13 cellular contexts compared by ENCODE assay signal in genomic region chr5:168683247-168683926, GRCh38.
DNase-seq lines count a peak whose midpoint lies in the region; ATAC-seq and TF ChIP-seq lines count a peak whose summit lies in the region.
"Had no signal": no experiment of that assay in that cellular context is flagged by ENCODE, and none has a peak within 500 bp of the region (broad histone marks: within the 10 kb centered on the region; RNA-seq: fewer than 3 reads in every experiment).

No MANE protein-coding gene starts in this region.

- H3K36me3 ChIP-seq in CD4-positive, alpha-beta memory T cell (ENCODE audit: insufficient read depth, low read length), result no peaks in the 10 kb centered on the region
- H3K36me3 ChIP-seq in left ventricle myocardium inferior, result no peaks in the 10 kb centered on the region

- peak in 3 of 5 donors; percentile 9 to 15 (median 10) for DNase-seq in CD4-positive, alpha-beta memory T cell
- DNase-seq in UCSD-AML1 (lab: John Stamatoyannopoulos, UW; ENCODE audit: unreplicated experiment), result peak; percentile 52
- DNase-seq in activated gamma-delta T cell treated with anti-CD3 and anti-CD28 coated beads, Interleukin-2, amount 50 U/mL, for 16 hours (ENCODE audit: low read depth), result peak; percentile 0
- peak; percentile 27 for DNase-seq in stimulated activated CD4-positive, alpha-beta T cell treated with anti-CD3 and anti-CD28 coated beads, Interleukin-12 subunit alpha, Interleukin-12 subunit beta, amount 100 ng/mL, for 4 hours
- no peak for DNase-seq in NCI-H1436 treated with DMSO at 0.1 percent for 48 hours (lab: John Stamatoyannopoulos, UW)
- DNase-seq in EL, result no peak
- DNase-seq in left ventricle myocardium inferior, result no peak
- DNase-seq: AML-193, erythroblast, HFFc6, NCI-H1417 treated with DMSO at 0.1 percent for 48 hours had no signal

- H3K4me1 Mint-ChIP-seq in CD4-positive, alpha-beta memory T cell, result peaks cover 3 to 10% (median 6%) of the 10 kb centered on the region in 4 donors

- H3K36me3 Mint-ChIP-seq in CD4-positive, alpha-beta memory T cell, result no peaks in the 10 kb centered on the region

- H3K27ac Mint-ChIP-seq in CD4-positive, alpha-beta memory T cell, result peak overlapping the region in 4 of 7 donors; percentile 5 to 85 (median 50)
- H3K27ac Mint-ChIP-seq: HFFc6, nephron had no signal

- no peak overlapping the region for H3K27ac ChIP-seq in CD4-positive, alpha-beta memory T cell (ENCODE audit: low read depth, low read length)
- H3K27ac ChIP-seq in left ventricle myocardium inferior (replicated peaks), result no peak overlapping the region

- peak overlapping the region in 7 of 8 donors; percentile 38 to 72 (median 45) for H3K4me3 Mint-ChIP-seq in CD4-positive, alpha-beta memory T cell
- H3K4me3 Mint-ChIP-seq: HFFc6, nephron had no signal

- POLR2A ChIA-PET in CD4-positive, alpha-beta memory T cell (lab: Charles Lee; ENCODE audit: partially characterized antibody), result no interaction called here

- no peaks in the 10 kb centered on the region for H3K9me3 ChIP-seq in CD4-positive, alpha-beta memory T cell (ENCODE audit: control insufficient read depth in 1 of 2, low read length in 2 of 2)
- no peaks in the 10 kb centered on the region for H3K9me3 ChIP-seq in left ventricle myocardium inferior (replicated peaks)

- intact Hi-C loops in CD4-positive, alpha-beta memory T cell (cut with micrococcal nuclease), result no loop called here
- intact Hi-C loops in left ventricle myocardium inferior (cut with micrococcal nuclease), result no loop called here

- no peak overlapping the region for H3K4me3 ChIP-seq in CD4-positive, alpha-beta memory T cell (ENCODE audit: low read length in 2 of 2)
- no peak overlapping the region for H3K4me3 ChIP-seq in left ventricle myocardium inferior

- H3K27me3 ChIP-seq in CD4-positive, alpha-beta memory T cell (ENCODE audit: insufficient read depth, low read length), result no peaks in the 10 kb centered on the region
- no peaks in the 10 kb centered on the region for H3K27me3 ChIP-seq in left ventricle myocardium inferior (ENCODE audit: low read depth)

- no peak for ATAC-seq in GM18909 (IDR thresholded peaks at IDR 0.05; ENCODE audit: poor library complexity, unreplicated experiment)

- CTCF ChIA-PET in CD4-positive, alpha-beta memory T cell (lab: Charles Lee; ENCODE audit: partially characterized antibody), result no interaction called here

- TF ChIP-seq CTCF in left ventricle myocardium inferior (IDR thresholded peaks at IDR 0.05; ENCODE audit: borderline replicate concordance), result no peak

- no peaks in the 10 kb centered on the region for H3K9me3 Mint-ChIP-seq in CD4-positive, alpha-beta memory T cell
- H3K9me3 Mint-ChIP-seq: HFFc6, nephron had no signal

- peaks cover 8% of the 10 kb centered on the region for H3K4me1 ChIP-seq in CD4-positive, alpha-beta memory T cell (ENCODE audit: insufficient read depth, low read length)
- peaks cover 29% of the 10 kb centered on the region for H3K4me1 ChIP-seq in left ventricle myocardium inferior

- no peaks in the 10 kb centered on the region for H3K27me3 Mint-ChIP-seq in CD4-positive, alpha-beta memory T cell

Comparison
In these comparisons a context has a peak if more than half of its experiments do, and no peak if none do; other contexts are left out.
1. DNase-seq: peak in CD4-positive, alpha-beta memory T cell (3 of 5), UCSD-AML1 (single experiment), activated gamma-delta T cell treated with anti-CD3 and anti-CD28 coated beads, Interleukin-2, amount 50 U/mL, for 16 hours (single experiment) and stimulated activated CD4-positive, alpha-beta T cell treated with anti-CD3 and anti-CD28 coated beads, Interleukin-12 subunit alpha, Interleukin-12 subunit beta, amount 100 ng/mL, for 4 hours (single experiment); none in NCI-H1436 treated with DMSO at 0.1 percent for 48 hours (single experiment), EL (single experiment) and left ventricle myocardium inferior (single experiment).